In genomic region chr6:71007298-71007697, GRCh38 we compare ENCODE assay signal across 8 cellular contexts. TPM values are rescaled to one million over a fixed set of nuclear protein-coding genes. Genes with fewer than 3 reads are reported as not detected.
A peak's percentile ranks its signal among the peaks of the same experiment; 100 is the strongest.
DNase-seq lines count a peak whose midpoint lies in the region; ATAC-seq, FAIRE-seq and TF ChIP-seq lines count a peak whose summit lies in the region.
"Not testable (repeated sequence)": the region's sequence is repeated elsewhere in the genome, so short reads cannot be mapped to it uniquely, and the experiment has no call there.
"Had no signal": no experiment of that assay in that cellular context is flagged by ENCODE, and none has a peak within 500 bp of the region (broad histone marks: within the 10 kb centered on the region; RNA-seq: fewer than 3 reads in every experiment).

No MANE protein-coding gene starts in this region.

- CTCF ChIA-PET in HCT116 (lab: Charles Lee); WTC11 (lab: Charles Lee): not testable (repeated sequence)

- H3K9me3 ChIP-seq in HCT116 (ENCODE audit: control insufficient read depth in 1 of 2, insufficient read depth in 1 of 2, low read depth in 1 of 2, low read length in 2 of 2); keratinocyte (ENCODE audit: control insufficient read depth, low read depth, low read length): not testable (repeated sequence)
- peaks cover 49% of the 10 kb centered on the region for H3K9me3 ChIP-seq in endodermal cell (ENCODE audit: control insufficient read depth, low read length)

- not testable (repeated sequence) for H3K36me3 ChIP-seq in HCT116 (ENCODE audit: control insufficient read depth in 1 of 2, insufficient read depth in 2 of 2, low read length in 2 of 2); endodermal cell (ENCODE audit: control insufficient read depth, insufficient read depth, low read length); keratinocyte (ENCODE audit: control insufficient read depth in 2 of 2, extremely low read depth in 1 of 2, insufficient read depth in 2 of 2, low read length in 2 of 2)

- not testable (repeated sequence) for H3K36me3 Mint-ChIP-seq in WTC11; endodermal cell (ENCODE audit: low read depth)

- not testable (repeated sequence) for ATAC-seq in HCT116
- ATAC-seq in WTC11, result 0 out of 2 replicates have a peak, but pooled peaks have one; percentile 22

- H3K4me3 Mint-ChIP-seq in WTC11, endodermal cell: not testable (repeated sequence)

- not testable (repeated sequence) for H3K27me3 Mint-ChIP-seq in WTC11 (ENCODE audit: low read depth); endodermal cell (ENCODE audit: insufficient read depth)

- not testable (repeated sequence) for TF ChIP-seq RAD21 in HCT116 (IDR thresholded peaks at IDR 0.05; ENCODE audit: low read depth)

- H3K9me3 Mint-ChIP-seq in WTC11 (peaks cover 42% of the 10 kb centered on the region), endodermal cell (peaks cover 36% of the 10 kb centered on the region)

- not testable (repeated sequence) for H3K27ac ChIP-seq in HCT116 (ENCODE audit: low read depth, low read length); endodermal cell (ENCODE audit: low read depth, low read length); keratinocyte (ENCODE audit: control insufficient read depth, insufficient read depth, low read length)

- not testable (repeated sequence) for H2AFZ ChIP-seq in HCT116 (ENCODE audit: low read depth, low read length, poor library complexity, severe bottlenecking); keratinocyte (ENCODE audit: control insufficient read depth, low read length)

- H3K9me1 ChIP-seq in keratinocyte (ENCODE audit: control insufficient read depth, extremely low read depth, insufficient read depth, low read length), result not testable (repeated sequence)

- dilution Hi-C loops in keratinocyte (cut with MboI; ENCODE audit: extremely low pct_ligation_motif_present, low sequenced_read_pairs), result not testable (repeated sequence)

- not testable (repeated sequence) for H4K20me1 ChIP-seq in HCT116 (ENCODE audit: insufficient read depth); keratinocyte (ENCODE audit: control insufficient read depth, extremely low read depth, insufficient read depth, low read length)

- not testable (repeated sequence) for H3K4me1 Mint-ChIP-seq in WTC11, endodermal cell

- H3K4me1 ChIP-seq in HCT116 (ENCODE audit: control insufficient read depth in 1 of 2, insufficient read depth in 2 of 2, low read length in 2 of 2); endodermal cell (ENCODE audit: control insufficient read depth, insufficient read depth, low read length); keratinocyte (ENCODE audit: control insufficient read depth, extremely low read depth, insufficient read depth, low read length): not testable (repeated sequence)

- not testable (repeated sequence) for BruUV-seq in HCT116 (replicated peaks; lab: Mats Ljungman, UMichigan)

- H3K79me2 ChIP-seq in HCT116 (ENCODE audit: insufficient read depth, low read length); keratinocyte (ENCODE audit: control insufficient read depth, insufficient read depth, low read length): not testable (repeated sequence)

- H3K27ac Mint-ChIP-seq in WTC11, endodermal cell: not testable (repeated sequence)

- POLR2A ChIA-PET in HCT116 (lab: Charles Lee); WTC11 (lab: Charles Lee): not testable (repeated sequence)

- H3K4me2 ChIP-seq in HCT116 (ENCODE audit: low read length); keratinocyte (ENCODE audit: control insufficient read depth, extremely low read depth, insufficient read depth, low read depth, low read length): not testable (repeated sequence)

- TF ChIP-seq POLR2A in HCT116 (IDR thresholded peaks at IDR 0.05; ENCODE audit: borderline replicate concordance, extremely low read depth, insufficient read depth, insufficient read length), result not testable (repeated sequence)

- RAD21 ChIA-PET in HCT116 (lab: Charles Lee; ENCODE audit: low non-redundant PET in 1 of 2, low total read pairs in 2 of 2, uncharacterized antibody in 2 of 2, unreplicated experiment in 2 of 2), result not testable (repeated sequence)

- DNase-seq in DMS 273 treated with DMSO at 0.1 percent for 48 hours (lab: John Stamatoyannopoulos, UW) (peak; percentile 79), NCI-H524 treated with DMSO at 0.1 percent for 48 hours (lab: John Stamatoyannopoulos, UW) (peak; percentile 12), RPMI7951 (ENCODE audit: low read depth) (peak; percentile 4), endodermal cell (peak; percentile 66)
- DNase-seq in HCT116 (ENCODE audit: low read depth, low spot score); WTC11 (ENCODE audit: low spot score); keratinocyte (ENCODE audit: low read depth, low spot score): not testable (repeated sequence)

- H3K9me2 ChIP-seq in HCT116 (ENCODE audit: insufficient read depth), result not testable (repeated sequence)

- H3K4me3 ChIP-seq in HCT116 (replicated peaks in 1 of 2; ENCODE audit: low read depth in 1 of 2, low read length in 2 of 2); endodermal cell (ENCODE audit: low read length); keratinocyte (ENCODE audit: control insufficient read depth in 2 of 3, extremely low read depth in 1 of 3, insufficient read depth in 2 of 3, low read depth in 1 of 3, low read length in 3 of 3): not testable (repeated sequence)

- H3K27me3 ChIP-seq in HCT116 (ENCODE audit: insufficient read depth, low read length); endodermal cell (ENCODE audit: control insufficient read depth, insufficient read depth, low read length, poor library complexity, severe bottlenecking): not testable (repeated sequence)
- peaks cover 15% of the 10 kb centered on the region for H3K27me3 ChIP-seq in keratinocyte (ENCODE audit: control insufficient read depth, extremely low read depth, insufficient read depth, low read length)

- TF ChIP-seq CTCF in HCT116 (IDR thresholded peaks at IDR 0.05 in 2 of 3, conservative IDR thresholded peaks at IDR 0.05 in 1 of 3; ENCODE audit: borderline replicate concordance in 1 of 3, insufficient read depth in 1 of 3, low read depth in 2 of 3, low read length in 2 of 3) (0 out of 6 replicates have a peak, but pooled peaks of 2 of the 3 experiments have one; percentile 10 to 15), endodermal cell (conservative IDR thresholded peaks at IDR 0.05) (peak; percentile 48), keratinocyte (optimal IDR thresholded peaks at IDR 0.05 in 1 of 3, IDR thresholded peaks at IDR 0.05 in 1 of 3, conservative IDR thresholded peaks at IDR 0.05 in 1 of 3; ENCODE audit: extremely low read depth in 1 of 3, insufficient read depth in 2 of 3, low read length in 3 of 3) (peak in 2 of 3 experiments; percentile 27 to 32)
- not testable (repeated sequence) for TF ChIP-seq CTCF in WTC11 (IDR thresholded peaks at IDR 0.05)

- intact Hi-C loops in HCT116 (cut with micrococcal nuclease), result not testable (repeated sequence)

- not testable (repeated sequence) for FAIRE-seq in keratinocyte (lab: Jason Lieb, UNC)

- H3K9ac ChIP-seq in HCT116 (ENCODE audit: low read length); endodermal cell (ENCODE audit: extremely low read depth, low read length, poor library complexity, severe bottlenecking); keratinocyte (ENCODE audit: control insufficient read depth, extremely low read depth, insufficient read depth, low read length): not testable (repeated sequence)

RNA-seq across cellular contexts. Expression of gene B3GAT2, which starts 50.4 kb away (rescaled TPM):
- total RNA-seq in HCT116 (2021; ENCODE audit: unreplicated experiment) (not detected), WTC11 (2021) (0.70 to 0.85 TPM (median 0.71 TPM) in 3 replicates), endodermal cell (under 1 TPM; 0.31 to 0.42 TPM)
- 0.11 and 0.22 TPM in 2 replicates for polyA plus RNA-seq in HCT116 (2012)
- not detected in 2 replicates for total RNA-seq in RPMI7951 (2014; rRNA removed; shearing (Covaris generic))
- polyA plus RNA-seq in endodermal cell (2013, experiment 1 of 2), result 0.57 TPM
- 0.46 TPM for polyA plus RNA-seq in endodermal cell (2013, experiment 2 of 2)
- 0.01 TPM in 1 of 3 replicates, not detected in the others for polyA plus RNA-seq in keratinocyte
- polyA plus RNA-seq in keratinocyte (2011; ENCODE audit: low read depth), result not detected
- 0.02 TPM in 1 of 2 replicates, not detected in the other for polyA plus RNA-seq in keratinocyte (2011; cell fraction: cytosol; rRNA removed)
- polyA plus RNA-seq in keratinocyte (2011; cell fraction: nucleus; rRNA removed), result not detected in 2 replicates
- 0.07 and 0.47 TPM in 2 replicates for polyA plus RNA-seq in keratinocyte (2012; ENCODE audit: low replicate concordance)
- polyA minus RNA-seq in keratinocyte, result not detected in 3 replicates
- not detected for polyA minus RNA-seq in keratinocyte (2011; cell fraction: cytosol; rRNA and poly(A)+ RNA removed)
- not detected in 2 replicates for polyA minus RNA-seq in keratinocyte (2011; cell fraction: nucleus; rRNA and poly(A)+ RNA removed)
- total RNA-seq: CD4-positive, CD25-positive, alpha-beta regulatory T cell had no signal
